32 cellular contexts compared by ENCODE assay signal in genomic region chr10:65556006-65556405, GRCh38.
"Had no signal": no experiment of that assay in that cellular context is flagged by ENCODE, and none has a peak within 500 bp of the region (broad histone marks: within the 10 kb centered on the region; RNA-seq: fewer than 3 reads in every experiment).

No MANE protein-coding gene starts in this region.

- H3K27ac ChIP-seq: ascending aorta, cardiac muscle cell, WERI-Rb-1 had no signal

- H3K36me3 ChIP-seq: ascending aorta, cardiac muscle cell, WERI-Rb-1 had no signal

- FAIRE-seq: bronchial epithelial cell, TTC549 had no signal

- H3K9me3 ChIP-seq: ascending aorta had no signal

- DNase-seq: activated CD4-positive, alpha-beta memory T cell treated with anti-CD3 and anti-CD28 coated beads, Interleukin-2, amount 10 ng/mL, durations not matched to agents 7 days and 5 days; activated CD4-positive, alpha-beta T cell treated with anti-CD3 and anti-CD28 coated beads for 1 hour; activated CD4-positive, alpha-beta T cell treated with anti-CD3 and anti-CD28 coated beads for 36 hours; activated CD4-positive, alpha-beta T cell treated with anti-CD3 and anti-CD28 coated beads for 48 hours; activated CD4-positive, alpha-beta T cell treated with anti-CD3 and anti-CD28 coated beads, Interleukin-2, amount 10 ng/mL, durations not matched to agents 7 days and 5 days; activated CD4-positive, alpha-beta T cell treated with anti-CD3 and anti-CD28 coated beads, Interleukin-2, amount 50 U/mL, for 48 hours; activated CD4-positive, CD25-positive, alpha-beta regulatory T cell; activated CD8-positive, alpha-beta memory T cell treated with anti-CD3 and anti-CD28 coated beads for 24 hours; activated CD8-positive, alpha-beta memory T cell treated with anti-CD3 and anti-CD28 coated beads, Interleukin-2, amount 10 ng/mL, durations not matched to agents 7 days and 5 days; activated CD8-positive, alpha-beta memory T cell treated with anti-CD3 and anti-CD28 coated beads, Interleukin-2, amount 50 U/mL, for 48 hours; activated CD8-positive, alpha-beta T cell treated with anti-CD3 and anti-CD28 coated beads, Interleukin-2, amount 10 ng/mL, durations not matched to agents 7 days and 5 days; activated effector memory CD4-positive, alpha-beta T cell treated with Interleukin-2 at 50 U/mL for 16 hours; activated gamma-delta T cell; activated naive CD4-positive, alpha-beta T cell treated with anti-CD3 and anti-CD28 coated beads, Interleukin-2, amount 10 ng/mL, durations not matched to agents 7 days and 5 days; activated naive CD4-positive, alpha-beta T cell treated with Interleukin-2 at 50 U/mL for 16 hours; activated naive CD8-positive, alpha-beta T cell treated with anti-CD3 and anti-CD28 coated beads, Interleukin-2, amount 10 ng/mL, durations not matched to agents 7 days and 5 days; activated naive CD8-positive, alpha-beta T cell treated with anti-CD3 and anti-CD28 coated beads, Interleukin-2, amount 50 U/mL, for 24 hours; activated T-cell treated with anti-CD3 and anti-CD28 coated beads, Interleukin-2, amount 50 U/mL, for 24 hours; activated T-cell treated with anti-CD3 and anti-CD28 coated beads, Interleukin-2, amount 50 U/mL, for 48 hours; amygdala; anterior cingulate cortex; caudate nucleus; cerebellar nuclear complex; T-helper 1 cell; T-helper 2 cell; T-helper 9 cell; WERI-Rb-1 had no signal

- H3K27me3 ChIP-seq: ascending aorta, cardiac muscle cell had no signal

- ATAC-seq: activated CD4-positive, alpha-beta T cell treated with anti-CD3 and anti-CD28 coated beads for 36 hours; activated CD4-positive, CD25-positive, alpha-beta regulatory T cell treated with anti-CD3 and anti-CD28 coated beads, Interleukin-2, amount 50 U/mL, for 24 hours; activated CD8-positive, alpha-beta memory T cell treated with anti-CD3 and anti-CD28 coated beads, Interleukin-2, amount 10 ng/mL, durations not matched to agents 7 days and 5 days; activated CD8-positive, alpha-beta T cell treated with anti-CD3 and anti-CD28 coated beads, Interleukin-2, amount 10 ng/mL, durations not matched to agents 7 days and 5 days; activated naive CD8-positive, alpha-beta T cell treated with anti-CD3 and anti-CD28 coated beads, Interleukin-2, amount 50 U/mL, for 24 hours had no signal

- H3K4me3 ChIP-seq: ascending aorta, cardiac muscle cell had no signal

- H3K4me1 ChIP-seq: ascending aorta had no signal
